10 cellular contexts compared by ENCODE assay signal in the genomic region with DNA sequence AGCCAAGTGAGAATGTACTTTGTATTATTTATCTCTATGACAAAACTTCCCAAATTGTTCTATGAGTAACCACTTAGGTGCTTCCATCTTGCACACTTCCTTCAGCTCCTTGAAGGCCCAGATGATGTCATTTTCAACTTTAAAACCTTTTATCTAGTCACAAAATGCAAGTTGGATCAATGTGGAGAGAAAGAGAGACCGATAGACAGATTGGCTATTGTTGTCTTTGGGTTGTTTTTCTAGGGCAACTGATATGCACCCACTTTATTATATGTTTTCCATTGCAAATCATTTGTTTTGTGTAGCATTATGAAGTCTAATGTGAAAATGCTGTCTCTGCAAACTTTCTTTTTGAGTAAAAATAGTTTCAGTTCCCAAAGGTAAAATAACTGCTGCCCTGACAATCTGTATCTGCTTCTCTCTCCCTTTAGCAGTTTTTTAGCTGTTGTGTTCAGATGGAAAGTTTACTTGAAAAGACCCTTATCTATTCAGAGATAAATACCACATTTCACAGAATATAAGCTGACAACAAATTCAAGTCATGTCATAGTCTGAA.
A peak's percentile ranks its signal among the peaks of the same experiment; 100 is the strongest.
DNase-seq lines count a peak whose midpoint lies in the region; ATAC-seq, FAIRE-seq and TF ChIP-seq lines count a peak whose summit lies in the region.
"Had no signal": no experiment of that assay in that cellular context is flagged by ENCODE, and none has a peak within 500 bp of the region (broad histone marks: within the 10 kb centered on the region; RNA-seq: fewer than 3 reads in every experiment).

No MANE protein-coding gene starts in this region.

- H3K4me3 ChIP-seq in kidney (ENCODE audit: low read length in 2 of 2) = no peak overlapping the region

- H3K36me3 ChIP-seq in kidney (ENCODE audit: control insufficient read depth in 1 of 2, insufficient read depth in 2 of 2, low read length in 2 of 2) = no peaks in the 10 kb centered on the region

- peak; percentile 74 for ATAC-seq in GM18520 (IDR thresholded peaks at IDR 0.05; ENCODE audit: unreplicated experiment)
- ATAC-seq in GM21786 (IDR thresholded peaks at IDR 0.05; ENCODE audit: unreplicated experiment) = peak; percentile 97
- peak; percentile 87 for ATAC-seq in HG03460 (IDR thresholded peaks at IDR 0.05; ENCODE audit: unreplicated experiment)
- ATAC-seq: effector memory CD8-positive, alpha-beta T cell had no signal

- DNase-seq in iris pigment epithelial cell (ENCODE audit: low read depth) (peak; percentile 53), pons (ENCODE audit: low spot score) (no peak), NCI-H774 (lab: John Stamatoyannopoulos, UW) (no peak), NCI-H510A treated with DMSO at 0.1 percent for 48 hours (lab: John Stamatoyannopoulos, UW) (no peak), kidney (no peak)
- DNase-seq: effector memory CD8-positive, alpha-beta T cell; mammary epithelial cell had no signal

- H3K4me1 ChIP-seq in kidney (ENCODE audit: control insufficient read depth in 1 of 2, insufficient read depth in 1 of 2, low read depth in 1 of 2, low read length in 2 of 2) = peaks cover 0 to 3% of the 10 kb centered on the region in 2 donors

- no peak overlapping the region for H3K9ac ChIP-seq in kidney (ENCODE audit: low read length in 2 of 2)

- no peak overlapping the region for H3K27ac ChIP-seq in kidney (ENCODE audit: low read depth in 2 of 2, low read length in 2 of 2)

- intact Hi-C loops in kidney (cut with DNase I) = no loop called here

- no peak for FAIRE-seq in kidney (lab: Jason Lieb, UNC)

- no peaks in the 10 kb centered on the region for H3K9me3 ChIP-seq in kidney (ENCODE audit: control insufficient read depth in 1 of 2, low read length in 2 of 2)

- TF ChIP-seq CTCF in kidney (IDR thresholded peaks at IDR 0.05; ENCODE audit: borderline replicate concordance, extremely low read depth, insufficient read depth) = no peak
